ENCODE assay signal across 26 cellular contexts in genomic region chr16:12609937-12610699, GRCh38.
DNase-seq lines count a peak whose midpoint lies in the region; ATAC-seq lines count a peak whose summit lies in the region.
"Had no signal": no experiment of that assay in that cellular context is flagged by ENCODE, and none has a peak within 500 bp of the region (broad histone marks: within the 10 kb centered on the region; RNA-seq: fewer than 3 reads in every experiment).

No MANE protein-coding gene starts in this region.

- H2AK5ac ChIP-seq in trophoblast cell (ENCODE audit: low read length) = no peak overlapping the region

- H3K4ac ChIP-seq in trophoblast cell (ENCODE audit: low read depth, low read length) = no peak overlapping the region

- no peaks in the 10 kb centered on the region for H3K79me1 ChIP-seq in trophoblast cell (ENCODE audit: low read length)

- DNase-seq in Daoy (ENCODE audit: low read depth) (peak; percentile 44), SW480 (ENCODE audit: low spot score) (peak; percentile 96), glomerular visceral epithelial cell (ENCODE audit: extremely low spot score) (peak; percentile 34), trophoblast cell (peak; percentile 89 to 92), DMS53 (lab: John Stamatoyannopoulos, UW) (no peak), DMS114 treated with DMSO at 0.1 percent for 48 hours (lab: John Stamatoyannopoulos, UW; ENCODE audit: unreplicated experiment) (no peak), left ventricle myocardium superior (no peak), AG08396 (ENCODE audit: low spot score) (no peak)
- DNase-seq: activated CD4-positive, alpha-beta T cell treated with anti-CD3 and anti-CD28 coated beads for 1 hour; activated CD8-positive, alpha-beta T cell treated with anti-CD3 and anti-CD28 coated beads for 36 hours; DMS 273 treated with DMSO at 0.1 percent for 48 hours; GOT3; hypothalamus; KBM-7; MG63; NCI-H1105 treated with DMSO at 0.1 percent for 48 hours; NCI-H2081; NCI-H2227 treated with DMSO at 0.1 percent for 48 hours; RPMI8226; sigmoid colon; stimulated activated naive B cell treated with anti-CD40 and anti-IgM and Interleukin-4, amounts not matched to agents 10 μg/mL and 1 μg/mL and 100 μg/mL, for 72 hours had no signal

- H4K8ac ChIP-seq in trophoblast cell (ENCODE audit: low read depth, low read length) = no peak overlapping the region

- WGBS in trophoblast cell (ENCODE audit: extremely low coverage, insufficient coverage, insufficient read length) = no CpG with 5 or more reads among the region's 8 CpGs

- no peaks in the 10 kb centered on the region for H3K36me3 ChIP-seq in trophoblast cell (ENCODE audit: control insufficient read depth in 1 of 2, insufficient read depth in 2 of 2, low read length in 2 of 2)
- H3K36me3 ChIP-seq: ascending aorta, MG63, sigmoid colon, SJSA1, suprapubic skin had no signal

- H3K23ac ChIP-seq in trophoblast cell (ENCODE audit: low read length) = no peak overlapping the region

- H4K91ac ChIP-seq in trophoblast cell (ENCODE audit: low read depth, low read length) = peak overlapping the region; percentile 39

- H3K27me3 ChIP-seq in trophoblast cell (ENCODE audit: insufficient read depth, low read length) = no peaks in the 10 kb centered on the region
- H3K27me3 ChIP-seq: ascending aorta, sigmoid colon, SJSA1, suprapubic skin had no signal

- H2BK5ac ChIP-seq in trophoblast cell (ENCODE audit: low read depth, low read length, poor library complexity) = no peak overlapping the region

- no peaks in the 10 kb centered on the region for H3K79me2 ChIP-seq in trophoblast cell (ENCODE audit: control insufficient read depth, insufficient read depth, low read length, poor library complexity)

- intact Hi-C loops in left ventricle myocardium superior (cut with micrococcal nuclease) = no loop called here

- H3K14ac ChIP-seq in trophoblast cell (ENCODE audit: low read length) = peak overlapping the region; percentile 40

- no peak for ATAC-seq in left ventricle myocardium superior
- ATAC-seq: activated CD8-positive, alpha-beta T cell treated with anti-CD3 and anti-CD28 coated beads for 36 hours; stimulated activated naive B cell treated with anti-CD40 and anti-IgM and Interleukin-4, amounts not matched to agents 10 μg/mL and 1 μg/mL and 100 μg/mL, for 72 hours had no signal

- no peak overlapping the region for H2BK12ac ChIP-seq in trophoblast cell (ENCODE audit: low read length)

- no peak overlapping the region for H3K18ac ChIP-seq in trophoblast cell (ENCODE audit: low read length)

- no peaks in the 10 kb centered on the region for H3K9me3 ChIP-seq in trophoblast cell (ENCODE audit: insufficient read depth, low read depth, low read length)
- H3K9me3 ChIP-seq: MG63, sigmoid colon, SJSA1, suprapubic skin had no signal

- H3K4me3 ChIP-seq in trophoblast cell (ENCODE audit: low read depth, low read length) = no peak overlapping the region
- H3K4me3 ChIP-seq: ascending aorta, lung, MG63, sigmoid colon, SJSA1, suprapubic skin had no signal

- H3K4me1 ChIP-seq in trophoblast cell (ENCODE audit: control insufficient read depth in 1 of 2, insufficient read depth in 2 of 2, low read length in 2 of 2) = peaks cover 0 to 3% of the 10 kb centered on the region in 2 experiments
- H3K4me1 ChIP-seq: ascending aorta, sigmoid colon, SJSA1, suprapubic skin had no signal

- H3K9ac ChIP-seq in trophoblast cell (ENCODE audit: low read length) = no peak overlapping the region

- peak overlapping the region; percentile 18 for H3K27ac ChIP-seq in trophoblast cell (ENCODE audit: low read depth, low read length)
- H3K27ac ChIP-seq: ascending aorta, C4-2B, sigmoid colon, SJSA1, suprapubic skin had no signal

- no peak overlapping the region for H3K4me2 ChIP-seq in trophoblast cell (ENCODE audit: low read length)

- H4K12ac ChIP-seq in trophoblast cell (ENCODE audit: low read depth, low read length) = no peak overlapping the region

- no peak overlapping the region for H2AFZ ChIP-seq in trophoblast cell (ENCODE audit: insufficient read depth, low read length, poor library complexity)

- H2BK120ac ChIP-seq in trophoblast cell (ENCODE audit: insufficient read depth, low read length, poor library complexity) = peak overlapping the region; percentile 38

Comparison
In these comparisons a context has a peak if more than half of its experiments do, and no peak if none do; other contexts are left out.
1. DNase-seq: peak in Daoy (single experiment), SW480 (single experiment), glomerular visceral epithelial cell (single experiment) and trophoblast cell (2 of 2); none in DMS53 (single experiment), DMS114 treated with DMSO at 0.1 percent for 48 hours (single experiment), left ventricle myocardium superior (single experiment) and AG08396 (single experiment).